ENCODE assay signal across 8 cellular contexts in the genomic region with DNA sequence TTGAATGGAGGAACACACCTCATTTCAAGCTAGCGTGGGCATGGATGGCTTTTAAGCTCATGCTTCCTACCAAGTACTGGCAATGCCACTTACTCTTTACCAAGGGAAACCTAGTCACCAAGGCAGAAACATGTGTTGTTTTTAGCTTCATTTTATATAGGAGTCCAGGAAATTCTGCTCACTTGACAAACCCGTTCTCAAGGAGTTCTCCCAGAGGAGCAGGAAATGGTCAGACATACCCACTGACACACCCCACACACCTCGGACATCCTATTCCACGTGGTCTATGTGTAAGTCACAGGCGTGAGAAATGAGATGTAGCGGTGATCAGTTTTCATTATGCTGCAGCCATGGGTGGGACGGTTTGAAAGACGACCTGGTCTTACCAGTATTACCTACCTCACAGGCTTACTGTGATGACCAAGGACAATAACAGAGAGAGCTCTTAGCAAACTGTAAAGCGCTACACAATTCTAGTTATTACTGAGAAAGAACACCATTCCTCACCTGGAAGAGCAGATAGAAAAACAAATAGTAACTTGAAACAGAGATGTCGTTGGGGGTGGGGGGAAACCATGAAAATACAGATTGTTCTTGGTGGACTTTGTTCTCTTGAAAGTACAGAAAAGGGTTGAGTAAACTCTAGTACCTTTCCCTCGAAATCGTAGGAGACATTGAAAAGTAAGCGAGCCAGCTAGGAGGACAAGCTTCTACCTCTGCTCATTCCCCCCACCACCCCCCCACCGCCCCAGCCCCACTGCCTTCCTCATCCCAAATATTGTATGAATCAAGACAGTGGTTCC. TPM values are rescaled to one million over a fixed set of nuclear protein-coding genes. Genes with fewer than 3 reads are reported as not detected.
DNase-seq lines count a peak whose midpoint lies in the region; ATAC-seq and TF ChIP-seq lines count a peak whose summit lies in the region.

No MANE protein-coding gene starts in this region.

- TF ChIP-seq CTCF in left ventricle myocardium inferior (IDR thresholded peaks at IDR 0.05; ENCODE audit: borderline replicate concordance): no peak
- no peak for TF ChIP-seq CTCF in astrocyte of the spinal cord (IDR thresholded peaks at IDR 0.05; ENCODE audit: low read depth, low read length)
- no peak for TF ChIP-seq CTCF in lower lobe of right lung (IDR thresholded peaks at IDR 0.05)
- no peak for TF ChIP-seq CTCF in vagina (IDR thresholded peaks at IDR 0.05)

- H3K4me3 ChIP-seq in left ventricle myocardium inferior (peak overlapping the region; percentile 94), astrocyte of the spinal cord (ENCODE audit: low read depth, low read length) (peak overlapping the region; percentile 89), lower lobe of right lung (peak overlapping the region; percentile 78), vagina (peak overlapping the region; percentile 64 to 73)

- intact Hi-C loops in left ventricle myocardium inferior (cut with micrococcal nuclease): loop anchor here (10.0 kb wide), 1 partner anchor 74 kb away; no protein-coding TSS in a partner anchor
- intact Hi-C loops in left cardiac atrium (cut with DNase I): loop anchor here in 1 of 2 donors (5.0 kb wide), 1 partner anchor 104 kb away; no protein-coding TSS in a partner anchor
- intact Hi-C loops in lower lobe of right lung (cut with DNase I): no loop called here
- intact Hi-C loops in vagina (cut with DNase I): no loop called here

- no peak for TF ChIP-seq POLR2A in vagina (IDR thresholded peaks at IDR 0.05)

- H3K27me3 ChIP-seq in left ventricle myocardium inferior (ENCODE audit: low read depth): no peaks in the 10 kb centered on the region
- no peaks in the 10 kb centered on the region for H3K27me3 ChIP-seq in lower lobe of right lung (ENCODE audit: low read depth)
- H3K27me3 ChIP-seq in vagina: no peaks in the 10 kb centered on the region

- no peaks in the 10 kb centered on the region for H3K36me3 ChIP-seq in left ventricle myocardium inferior
- no peaks in the 10 kb centered on the region for H3K36me3 ChIP-seq in lower lobe of right lung
- H3K36me3 ChIP-seq in vagina: no peaks in the 10 kb centered on the region

- ATAC-seq in left cardiac atrium (no peak), lower lobe of right lung (peak; percentile 11 to 22)

- in situ Hi-C loops in astrocyte of the spinal cord (cut with HindIII; ENCODE audit: low sequenced_read_pairs): no loop called here

- H3K4me1 ChIP-seq in left ventricle myocardium inferior: peaks cover 54% of the 10 kb centered on the region
- peaks cover 16% of the 10 kb centered on the region for H3K4me1 ChIP-seq in lower lobe of right lung
- peaks cover 31% of the 10 kb centered on the region for H3K4me1 ChIP-seq in vagina

- DNase-seq in left ventricle myocardium inferior (no peak), left cardiac atrium (no peak), astrocyte of the spinal cord (ENCODE audit: low read depth, low spot score) (peak; percentile 22), lower lobe of right lung (no peak), vagina (ENCODE audit: extremely low spot score in 2 of 2) (no peak), NCI-H524 treated with DMSO at 0.1 percent for 48 hours (lab: John Stamatoyannopoulos, UW) (no peak), OCI-M2 (lab: John Stamatoyannopoulos, UW; ENCODE audit: unreplicated experiment) (no peak)
- DNase-seq in activated CD4-positive, CD25-positive, alpha-beta regulatory T cell treated with anti-CD3 and anti-CD28 coated beads, Interleukin-2, amount 50 U/mL, for 72 hours: no peak

- H3K27ac ChIP-seq in left ventricle myocardium inferior (replicated peaks) (peak overlapping the region; percentile 97), lower lobe of right lung (no peak overlapping the region), vagina (peak overlapping the region; percentile 80)

- H3K9me3 ChIP-seq in left ventricle myocardium inferior (replicated peaks) (no peaks in the 10 kb centered on the region), lower lobe of right lung (no peaks in the 10 kb centered on the region), vagina (no peaks in the 10 kb centered on the region)

RNA-seq across cellular contexts. Expression of gene CNKSR3, which starts 1.7 kb away (rescaled TPM):
- total RNA-seq in left ventricle myocardium inferior: 20.3 TPM
- 10 to 100 TPM; 16.6 to 18.8 TPM for total RNA-seq in left cardiac atrium
- total RNA-seq in lower lobe of right lung: 9.5 TPM
- 7.4 TPM for total RNA-seq in vagina

Comparison
In these comparisons a context has a peak if more than half of its experiments do, and no peak if none do; other contexts are left out.
1. ATAC-seq: peak in lower lobe of right lung (2 of 2); none in left cardiac atrium (0 of 2).
2. Peak in every context shown above with its lines, with median percentiles within 50 percentile points of each other: H3K4me3 ChIP-seq.